20 cellular contexts compared by ENCODE assay signal in genomic region chr2:22932288-22932687, GRCh38.
"Had no signal": no experiment of that assay in that cellular context is flagged by ENCODE, and none has a peak within 500 bp of the region (broad histone marks: within the 10 kb centered on the region; RNA-seq: fewer than 3 reads in every experiment).

No MANE protein-coding gene starts in this region.

- H3K36me3 Mint-ChIP-seq: immature natural killer cell, mesothelial cell of epicardium had no signal

- H3K4me3 ChIP-seq: coronary artery, dorsolateral prefrontal cortex, esophagus muscularis mucosa, gastroesophageal sphincter, heart left ventricle, hepatocyte, left lung, lower lobe of right lung had no signal

- H3K4me1 ChIP-seq: esophagus muscularis mucosa, foreskin keratinocyte, gastroesophageal sphincter, heart left ventricle, left lung, lower lobe of right lung had no signal

- H3K36me3 ChIP-seq: esophagus muscularis mucosa, gastroesophageal sphincter, heart left ventricle, left lung, lower lobe of right lung had no signal

- H3K27ac ChIP-seq: coronary artery, dorsolateral prefrontal cortex, esophagus muscularis mucosa, foreskin keratinocyte, gastroesophageal sphincter, heart left ventricle, hepatocyte, left lung, lower lobe of right lung had no signal

- H3K4me2 ChIP-seq: hepatocyte had no signal

- H3K27ac Mint-ChIP-seq: immature natural killer cell, mesothelial cell of epicardium had no signal

- H3K9me3 ChIP-seq: esophagus muscularis mucosa, gastroesophageal sphincter, lower lobe of right lung had no signal

- H3K9me3 Mint-ChIP-seq: mesothelial cell of epicardium had no signal

- ATAC-seq: foreskin keratinocyte, gastroesophageal sphincter, heart left ventricle, left lung, left ventricle myocardium superior, lower lobe of right lung had no signal

- H3K4me1 Mint-ChIP-seq: immature natural killer cell, mesothelial cell of epicardium had no signal

- H3K4me3 Mint-ChIP-seq: immature natural killer cell, mesothelial cell of epicardium had no signal

- H2AFZ ChIP-seq: hepatocyte had no signal

- DNase-seq: dermis blood vessel endothelial cell; dorsolateral prefrontal cortex; effector CD4-positive, alpha-beta T cell; effector memory CD4-positive, alpha-beta T cell; foreskin keratinocyte; heart left ventricle; hypothalamus; immature natural killer cell; islet precursor cell; kidney; kidney glomerular epithelial cell; left lung; left ventricle myocardium superior; lower lobe of right lung; mesenchymal stem cell had no signal

- H3K79me2 ChIP-seq: hepatocyte had no signal

- H3K27me3 ChIP-seq: esophagus muscularis mucosa, foreskin keratinocyte, gastroesophageal sphincter, hepatocyte, left lung had no signal
